Comparison of ENCODE assay signal across 8 cellular contexts in genomic region chr19:7488736-7489353, GRCh38. TPM values are rescaled to one million over a fixed set of nuclear protein-coding genes. Genes with fewer than 3 reads are reported as not detected.
A peak's percentile ranks its signal among the peaks of the same experiment; 100 is the strongest.
DNase-seq lines count a peak whose midpoint lies in the region; ATAC-seq and TF ChIP-seq lines count a peak whose summit lies in the region.

TSS of gene PEX11G (minus strand) at chr19:7489035. CDS start at chr19:7489010, 25 bp downstream.

- intact Hi-C loops in adrenal gland (cut with DNase I), result no loop called here
- intact Hi-C loops in heart right ventricle (cut with DNase I), result loop anchor here in 3 of 10 donors (2.0 to 5.0 kb wide), 2 partner anchors 33 to 94 kb away; partner anchors contain the start of gene MCOLN1 (in 2 of the 3)
- intact Hi-C loops in posterior cingulate gyrus (cut with DNase I), result loop anchor here (2.0 kb wide), 1 partner anchor 46 kb away; the partner anchor contains the start of gene PNPLA6
- intact Hi-C loops in transverse colon (cut with DNase I; ENCODE audit: low total_unique reads), result loop anchor here (1.0 kb wide), 1 partner anchor 46 kb away; the partner anchor contains the start of gene PNPLA6

- WGBS in adrenal gland, 4 donors, result 0 to 1% (median 1%) methylated on average over 13 to 49 of the region's 49 CpGs
- WGBS in heart right ventricle, 2 donors, result 1% methylated on average over 49 of the region's 49 CpGs
- WGBS in transverse colon (ENCODE audit: low coverage in 1 of 2), 2 donors, result 0 to 1% methylated on average over 6 to 42 of the region's 49 CpGs

- ATAC-seq in GM19463 (IDR thresholded peaks at IDR 0.05; ENCODE audit: unreplicated experiment), result peak; percentile 58
- peak; percentile 96 to 99 (median 98) for ATAC-seq in heart right ventricle

- in situ Hi-C loops in transverse colon (cut with MboI; ENCODE audit: low pct_ligation_motif_present in 1 of 4, low pct_unique_long_range_greater_than_20kb in 1 of 4, low sequenced_read_pairs in 3 of 4), result no loop called here

- no peak for TF ChIP-seq CTCF in adrenal gland (IDR thresholded peaks at IDR 0.05)
- no peak for TF ChIP-seq CTCF in heart right ventricle (IDR thresholded peaks at IDR 0.05)
- TF ChIP-seq CTCF in transverse colon (IDR thresholded peaks at IDR 0.05), result no peak

- DNase-seq in Ammon's horn (ENCODE audit: low spot score) (peak; percentile 93), M059J (ENCODE audit: low read depth) (peak; percentile 81), SW480 (ENCODE audit: low spot score) (peak; percentile 85), adrenal gland (peak; percentile 89 to 96 (median 93)), heart right ventricle (peak; percentile 92 to 96), posterior cingulate gyrus (peak; percentile 81 to 99 (median 91)), transverse colon (peak; percentile 96)

- peak within 1 kb of the TSS in 2 of 4 donors; percentile 33 to 70 for H3K4me3 ChIP-seq in adrenal gland
- H3K4me3 ChIP-seq in heart right ventricle, result peak within 1 kb of the TSS; percentile 38 to 76 (median 64)
- H3K4me3 ChIP-seq in transverse colon, result peak within 1 kb of the TSS; percentile 42 to 66 (median 63)

- peak within 1 kb of the TSS; percentile 39 to 93 (median 70) for H3K27ac ChIP-seq in adrenal gland
- H3K27ac ChIP-seq in heart right ventricle, result peak within 1 kb of the TSS in 9 of 10 donors; percentile 79 to 97 (median 85)
- peak within 1 kb of the TSS; percentile 87 to 90 (median 88) for H3K27ac ChIP-seq in transverse colon

- H3K27me3 ChIP-seq in adrenal gland, result no peaks in the 10 kb centered on the region
- H3K27me3 ChIP-seq in heart right ventricle, result no peaks in the 10 kb centered on the region
- H3K27me3 ChIP-seq in transverse colon, result no peaks in the 10 kb centered on the region

- H3K9me3 ChIP-seq in adrenal gland (replicated peaks in 1 of 3), result no peaks in the 10 kb centered on the region
- H3K9me3 ChIP-seq in heart right ventricle, result no peaks in the 10 kb centered on the region
- no peaks in the 10 kb centered on the region for H3K9me3 ChIP-seq in transverse colon

- H3K36me3 ChIP-seq in adrenal gland (replicated peaks in 1 of 2), result no peaks in the 10 kb centered on the region
- peaks cover 0 to 3% (median 0%) of the 10 kb centered on the region in 9 donors for H3K36me3 ChIP-seq in heart right ventricle
- no peaks in the 10 kb centered on the region for H3K36me3 ChIP-seq in transverse colon

- H3K4me1 ChIP-seq in adrenal gland (replicated peaks in 1 of 2) (peaks cover 4 to 33% of the 10 kb centered on the region in 2 donors), heart right ventricle (peaks cover 0 to 45% (median 12%) of the 10 kb centered on the region in 9 donors), transverse colon (peaks cover 0 to 22% (median 10%) of the 10 kb centered on the region in 4 donors)

- no peak for TF ChIP-seq EP300 in transverse colon (IDR thresholded peaks at IDR 0.05; ENCODE audit: low read depth)

- TF ChIP-seq POLR2A in adrenal gland (IDR thresholded peaks at IDR 0.05), result peak; percentile 70 to 77
- peak; percentile 68 for TF ChIP-seq POLR2A in transverse colon (IDR thresholded peaks at IDR 0.05)

RNA-seq across cellular contexts. Expression of gene PEX11G, which starts in this region (rescaled TPM):
- 0.20 and 0.74 TPM in 2 replicates for total RNA-seq in M059J (2014; rRNA removed; shearing (Covaris generic))
- total RNA-seq in adrenal gland (10 to 100 TPM in 5 of 8 donors, 1 to 10 TPM in 3; 4.9 to 17.5 (median 13.8) TPM), heart right ventricle (1 to 10 TPM in 9 of 10 donors, under 1 TPM in 1; 0.95 to 2.4 (median 1.9) TPM), transverse colon (10 to 100 TPM in 1 of 4 donors, 1 to 10 TPM in 3; 2.2 to 14.5 (median 8.9) TPM)
- polyA plus RNA-seq in adrenal gland (10 to 100 TPM in 2 of 3 donors, 1 to 10 TPM in 1; 2.5 to 24.5 (median 24.0) TPM), heart right ventricle (1 to 10 TPM; 1.2 to 3.9 TPM)

Comparison
In these comparisons a context has a peak if more than half of its experiments do, and no peak if none do; other contexts are left out.
1. Peak in DNase-seq in M059J; RNA of the gene not detected or under 1 TPM.
2. intact Hi-C loops: an anchor here in posterior cingulate gyrus (2.0 kb wide) and transverse colon (1.0 kb wide); none called in adrenal gland.